ENCODE assay signal across 19 cellular contexts in genomic region chr15:32746116-32746857, GRCh38. TPM values are rescaled to one million over a fixed set of nuclear protein-coding genes. Genes with fewer than 3 reads are reported as not detected.
"Had no signal": no experiment of that assay in that cellular context is flagged by ENCODE, and none has a peak within 500 bp of the region (broad histone marks: within the 10 kb centered on the region; RNA-seq: fewer than 3 reads in every experiment).

No MANE protein-coding gene starts in this region.

- DNase-seq: colonic mucosa; effector CD4-positive, alpha-beta T cell; endodermal cell; erythroblast; heart left ventricle; hippocampal formation; left colon; mammary epithelial cell; mucosa of descending colon; naive thymus-derived CD8-positive, alpha-beta T cell; pancreas; right cardiac atrium; stimulated activated CD4-positive, alpha-beta T cell treated with anti-CD3 and anti-CD28 coated beads, Interleukin-4, amount 100 ng/mL, for 1 hour; tibial artery; upper lobe of left lung; uterus had no signal

- H3K4me1 ChIP-seq: colonic mucosa, heart left ventricle, pancreas, tibial artery, upper lobe of left lung, uterus had no signal

- ATAC-seq: heart left ventricle; left colon; mucosa of descending colon; naive thymus-derived CD8-positive, alpha-beta T cell; pancreas; right cardiac atrium; stimulated activated memory B cell treated with anti-CD40 and anti-IgM and Interleukin-4, amounts not matched to agents 10 μg/mL and 1 μg/mL and 100 μg/mL, for 72 hours had no signal

- H3K36me3 ChIP-seq: colonic mucosa, heart left ventricle, pancreas, tibial artery, upper lobe of left lung, uterus had no signal

- H3K27ac ChIP-seq: colonic mucosa, heart left ventricle, pancreas, tibial artery, upper lobe of left lung, uterus had no signal

- H3K9me3 ChIP-seq: colonic mucosa, mucosa of descending colon, pancreas, tibial artery, uterus had no signal

- H3K4me3 ChIP-seq: colonic mucosa, heart left ventricle, mucosa of descending colon, pancreas, smooth muscle cell, tibial artery, upper lobe of left lung, uterus had no signal

RNA-seq across cellular contexts. Expression of gene GREM1, which starts 28.5 kb away (rescaled TPM):
- total RNA-seq: endothelial cell of umbilical vein; naive thymus-derived CD8-positive, alpha-beta T cell had no signal
